Comparison of ENCODE assay signal across 19 cellular contexts in the genomic region with DNA sequence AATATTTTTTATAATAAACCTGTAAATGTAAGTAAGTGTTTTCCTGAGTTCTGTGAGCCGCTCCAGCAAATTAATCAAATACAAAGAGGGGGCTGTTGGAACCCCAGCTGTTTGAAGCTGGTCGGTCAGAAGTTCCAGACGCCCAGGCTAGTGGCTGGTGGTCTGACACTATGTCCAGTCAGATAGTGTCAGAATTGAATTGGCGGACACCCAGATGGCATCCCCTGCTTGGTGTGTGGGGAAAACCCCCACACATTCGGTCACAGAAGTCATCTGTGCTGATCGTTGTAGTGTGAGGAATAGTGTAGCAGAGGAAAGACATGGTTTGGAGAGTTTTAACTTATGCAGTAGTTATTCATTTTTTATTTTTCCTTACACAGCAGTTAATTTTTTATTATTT. TPM values are rescaled to one million over a fixed set of nuclear protein-coding genes. Genes with fewer than 3 reads are reported as not detected.
DNase-seq lines count a peak whose midpoint lies in the region; ATAC-seq and TF ChIP-seq lines count a peak whose summit lies in the region.
"Had no signal": no experiment of that assay in that cellular context is flagged by ENCODE, and none has a peak within 500 bp of the region (broad histone marks: within the 10 kb centered on the region; RNA-seq: fewer than 3 reads in every experiment).

No MANE protein-coding gene starts in this region.

- H3K36me3 ChIP-seq in BE2C = peaks cover 7% of the 10 kb centered on the region
- peaks cover 20% of the 10 kb centered on the region for H3K36me3 ChIP-seq in SJSA1

- H3K27me3 ChIP-seq in BE2C (no peaks in the 10 kb centered on the region), SJSA1 (replicated peaks) (no peaks in the 10 kb centered on the region), foreskin keratinocyte (no peaks in the 10 kb centered on the region)

- H3K4me3 ChIP-seq in BE2C (ENCODE audit: low read depth, low read length) (no peak overlapping the region), SJSA1 (no peak overlapping the region)

- intact Hi-C loops in sciatic nerve (cut with DNase I) = no loop called here

- peaks cover 3% of the 10 kb centered on the region; the same call in 1 of the 2 replicates for H3K4me1 ChIP-seq in BE2C
- peaks cover 72% of the 10 kb centered on the region for H3K4me1 ChIP-seq in SJSA1 (replicated peaks)
- H3K4me1 ChIP-seq in foreskin keratinocyte = peaks cover 15% of the 10 kb centered on the region

- ATAC-seq in foreskin keratinocyte = no peak
- no peak for ATAC-seq in sciatic nerve
- no peak for ATAC-seq in HG02759 (IDR thresholded peaks at IDR 0.05; ENCODE audit: unreplicated experiment)

- no peak for TF ChIP-seq CTCF in BE2C (IDR thresholded peaks at IDR 0.05; ENCODE audit: low read depth, low read length)
- TF ChIP-seq CTCF in foreskin keratinocyte (conservative IDR thresholded peaks at IDR 0.05) = no peak

- DNase-seq in BE2C = peak; percentile 15
- DNase-seq in SJSA1 (ENCODE audit: low read depth in 1 of 2, low spot score in 2 of 2) = peak; percentile 33 to 54
- DNase-seq in foreskin keratinocyte = no peak
- peak; percentile 23 for DNase-seq in sciatic nerve (ENCODE audit: low spot score)
- DNase-seq in cerebellum (ENCODE audit: low spot score) = no peak
- no peak for DNase-seq in C1 segment of cervical spinal cord (lab: John Stamatoyannopoulos, UW)
- DNase-seq: 8988T, AML-193, EL, GF-D8, HFFc6, NCI-H1105, NCI-H146, NCI-H2029, NCI-H226, NCI-H510A treated with DMSO at 0.1 percent for 48 hours, OCI-M1, Right ventricle myocardium superior had no signal

- H3K9me3 ChIP-seq in BE2C (no peaks in the 10 kb centered on the region), SJSA1 (replicated peaks) (no peaks in the 10 kb centered on the region)

- H3K27ac ChIP-seq in SJSA1 (0 out of 2 replicates have a peak overlapping the region, but pooled peaks have one; percentile 1), foreskin keratinocyte (peak overlapping the region; percentile 25)

RNA-seq across cellular contexts. Expression of a gene that starts 32.4 kb away (rescaled TPM):
- polyA plus RNA-seq in BE2C (2012; ENCODE audit: insufficient read depth, insufficient read length, low read depth) = 35.7 TPM
- 58.1 and 70.3 TPM in 2 replicates for total RNA-seq in SJSA1 (2014; rRNA removed; shearing (Covaris generic))
- 21.7 and 23.6 TPM in 2 replicates for total RNA-seq in foreskin keratinocyte
- polyA plus RNA-seq in foreskin keratinocyte = 18.8 and 21.2 TPM in 2 replicates
- 27.9 TPM for total RNA-seq in sciatic nerve
- total RNA-seq in cerebellum = 39.1 TPM

Comparison
In these comparisons a context has a peak if more than half of its experiments do, and no peak if none do; other contexts are left out.
1. DNase-seq: peak in BE2C (single experiment), SJSA1 (2 of 2) and sciatic nerve (single experiment); none in foreskin keratinocyte (0 of 2), cerebellum (single experiment) and C1 segment of cervical spinal cord (0 of 14).